Comparison of ENCODE assay signal across 8 cellular contexts in genomic region chr1:70205076-70205436, GRCh38.
DNase-seq lines count a peak whose midpoint lies in the region; ATAC-seq and TF ChIP-seq lines count a peak whose summit lies in the region.

No MANE protein-coding gene starts in this region.

- peak; percentile 34 for ATAC-seq in GM18505 (IDR thresholded peaks at IDR 0.05; ENCODE audit: unreplicated experiment)
- peak; percentile 48 for ATAC-seq in RWPE2 (ENCODE audit: low read depth)

- peak overlapping the region; percentile 51 for H3K27ac ChIP-seq in RWPE2 (ENCODE audit: poor library complexity, severe bottlenecking)

- TF ChIP-seq POLR2A in GM18505 (IDR thresholded peaks at IDR 0.05; ENCODE audit: borderline replicate concordance, extremely low read depth, insufficient read depth, insufficient read length): no peak

- H3K27me3 ChIP-seq in RWPE2 (ENCODE audit: insufficient read depth, poor library complexity, severe bottlenecking): no peaks in the 10 kb centered on the region

- H3K36me3 ChIP-seq in RWPE2 (ENCODE audit: low read depth): peaks cover 23% of the 10 kb centered on the region

- no peak for TF ChIP-seq CTCF in HFF-Myc (IDR thresholded peaks at IDR 0.05; ENCODE audit: low read depth, low read length, missing control alignments)
- TF ChIP-seq CTCF in RWPE2 (IDR thresholded peaks at IDR 0.05; ENCODE audit: poor library complexity, severe bottlenecking): no peak
- no peak for TF ChIP-seq CTCF in fibroblast of mammary gland (conservative IDR thresholded peaks at IDR 0.05; ENCODE audit: control insufficient read depth, insufficient read depth, low read depth, low read length)
- TF ChIP-seq CTCF in retinal pigment epithelial cell (conservative IDR thresholded peaks at IDR 0.05; ENCODE audit: low read depth, low read length): no peak

- peaks cover 10% of the 10 kb centered on the region for H3K4me1 ChIP-seq in RWPE2 (ENCODE audit: insufficient read depth, poor library complexity, severe bottlenecking)

- DNase-seq in HFF-Myc (ENCODE audit: extremely low read depth, low read depth) (no peak), RWPE2 (ENCODE audit: low spot score) (no peak), fibroblast of mammary gland (ENCODE audit: low read depth) (no peak), retinal pigment epithelial cell (ENCODE audit: low read depth) (no peak), NCI-H1436 treated with DMSO at 0.1 percent for 48 hours (lab: John Stamatoyannopoulos, UW) (no peak), GDM1 (lab: John Stamatoyannopoulos, UW) (no peak), putamen (ENCODE audit: low spot score) (no peak)

- H3K4me3 ChIP-seq in HFF-Myc (replicated peaks; ENCODE audit: low read depth, low read length): peak overlapping the region; percentile 91
- peak overlapping the region; percentile 81 for H3K4me3 ChIP-seq in RWPE2 (ENCODE audit: severe bottlenecking)
- H3K4me3 ChIP-seq in fibroblast of mammary gland (ENCODE audit: control insufficient read depth, low read depth, low read length): peak overlapping the region; percentile 97
- H3K4me3 ChIP-seq in retinal pigment epithelial cell (ENCODE audit: low read length): peak overlapping the region; percentile 100

- H3K9me3 ChIP-seq in RWPE2 (ENCODE audit: severe bottlenecking): no peaks in the 10 kb centered on the region
